In the genomic region with DNA sequence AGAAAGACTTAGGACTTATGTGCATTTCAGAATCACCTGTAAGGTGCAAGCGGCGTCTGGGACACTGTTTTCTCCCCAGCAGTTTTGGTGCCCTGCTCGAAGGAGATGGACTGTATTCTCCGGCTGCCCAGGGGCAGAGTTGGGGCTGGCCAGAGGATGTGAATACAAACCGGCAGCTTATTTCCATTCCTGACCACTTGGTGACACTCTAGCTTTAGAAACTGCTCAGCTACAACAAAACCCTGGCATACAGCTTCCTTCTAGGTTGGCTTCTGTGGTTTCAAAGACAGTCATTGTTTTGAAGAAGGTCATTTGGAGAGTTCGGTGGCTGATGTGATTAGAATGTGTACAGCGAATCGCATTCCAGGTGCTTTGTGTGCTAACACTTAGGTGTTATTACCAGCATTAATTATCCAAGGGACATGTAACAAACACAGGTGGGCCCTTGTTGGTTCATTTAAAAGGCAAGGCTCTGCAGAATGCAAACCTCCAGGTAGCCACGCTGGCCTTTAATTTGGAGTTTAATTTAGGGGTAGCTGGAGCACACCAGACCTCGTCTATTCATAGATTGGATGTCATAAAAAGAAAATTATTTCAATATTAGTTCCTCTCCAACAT, we compare ENCODE assay signal across 8 cellular contexts.
DNase-seq lines count a peak whose midpoint lies in the region; FAIRE-seq and TF ChIP-seq lines count a peak whose summit lies in the region.

No MANE protein-coding gene starts in this region.

- peak overlapping the region in 1 of 59 donors; percentile 40 for H3K27ac ChIP-seq in dorsolateral prefrontal cortex

- FAIRE-seq in RCC 7860 (lab: Jason Lieb, UNC), result no peak

- intact Hi-C loops in dorsolateral prefrontal cortex (cut with DNase I), result loop anchor here (5.0 to 10.0 kb wide), 2 partner anchors 806 to 808 kb away; no protein-coding TSS in a partner anchor

- peak; percentile 72 for DNase-seq in SIG-M5 treated with dmso at 0.1 percent for 504 hours (lab: John Stamatoyannopoulos, UW; ENCODE audit: unreplicated experiment)
- no peak for DNase-seq in SIG-M5 (lab: John Stamatoyannopoulos, UW)
- DNase-seq in GOT3 (lab: John Stamatoyannopoulos, UW), result peak; percentile 21
- DNase-seq in Jurkat, Clone E6-1 (ENCODE audit: low read depth, low spot score), result peak; percentile 20
- peak; percentile 47 for DNase-seq in RCC 7860 (ENCODE audit: low spot score)
- DNase-seq in dorsolateral prefrontal cortex, result peak in 8 of 10 donors; percentile 24 to 52 (median 43)
- peak; percentile 86 to 93 for DNase-seq in lung microvascular endothelial cell (ENCODE audit: low read depth in 2 of 2)
- DNase-seq in stimulated activated CD4-positive, alpha-beta T cell treated with anti-CD3 and anti-CD28 coated beads, Interleukin-2, amount 100 ng/mL, for 48 hours, result no peak

- H3K27me3 ChIP-seq in dorsolateral prefrontal cortex, result no peaks in the 10 kb centered on the region

- TF ChIP-seq CTCF in dorsolateral prefrontal cortex (IDR thresholded peaks at IDR 0.05 in 54 of 56, conservative IDR thresholded peaks at IDR 0.05 in 2 of 56; ENCODE audit: low read depth in 1 of 56, partially characterized antibody in 56 of 56), result peak; percentile 27 to 78 (median 62)

- no peak overlapping the region for H3K4me3 ChIP-seq in Jurkat, Clone E6-1 (ENCODE audit: low read length)
- H3K4me3 ChIP-seq in dorsolateral prefrontal cortex, result no peak overlapping the region

Comparison
In these comparisons a context has a peak if more than half of its experiments do, and no peak if none do; other contexts are left out.
1. DNase-seq: peak in SIG-M5 treated with dmso at 0.1 percent for 504 hours (single experiment), GOT3 (single experiment), Jurkat, Clone E6-1 (single experiment), RCC 7860 (single experiment), dorsolateral prefrontal cortex (8 of 10) and lung microvascular endothelial cell (2 of 2); none in SIG-M5 (single experiment) and stimulated activated CD4-positive, alpha-beta T cell treated with anti-CD3 and anti-CD28 coated beads, Interleukin-2, amount 100 ng/mL, for 48 hours (0 of 2).